ENCODE assay signal across 1 cellular context in genomic region chr11:65912840-65913239, GRCh38.
TF ChIP-seq lines count a peak whose summit lies in the region.

No MANE protein-coding gene starts in this region.

TF ChIP-seq in K562, 482 proteins besides CTCF, POLR2A, EP300 and RAD21:
- TF ChIP-seq MTA3 (IDR thresholded peaks at IDR 0.05; ENCODE audit: borderline replicate concordance) (no peak), C11orf30 (IDR thresholded peaks at IDR 0.05; ENCODE audit: low read depth) (peak; percentile 18; the same call in 1 of the 2 replicates), WHSC1 (IDR thresholded peaks at IDR 0.05; ENCODE audit: low read length) (no peak)
